ENCODE assay signal across 8 cellular contexts in genomic region chr22:35380537-35381423, GRCh38. TPM values are rescaled to one million over a fixed set of nuclear protein-coding genes. Genes with fewer than 3 reads are reported as not detected.
DNase-seq lines count a peak whose midpoint lies in the region; ATAC-seq and TF ChIP-seq lines count a peak whose summit lies in the region.

HMOX1 (plus strand) TSS chr22:35381096; CDS start chr22:35381174, 78 bp downstream.

- no peak for TF ChIP-seq CTCF in GM12865 (IDR thresholded peaks at IDR 0.05; ENCODE audit: insufficient read depth, low read depth, low read length, missing control alignments)

- peak; percentile 69 for ATAC-seq in HG02642 (IDR thresholded peaks at IDR 0.05; ENCODE audit: poor library complexity, unreplicated experiment)
- ATAC-seq in left lobe of liver, result peak; percentile 83

- DNase-seq in GM12865 (ENCODE audit: low read depth) (peak; percentile 91), NCI-H2227 (lab: John Stamatoyannopoulos, UW; ENCODE audit: unreplicated experiment) (peak; percentile 87), dermis microvascular lymphatic vessel endothelial cell (ENCODE audit: low read depth in 2 of 2) (peak; percentile 66 to 90), left lobe of liver (ENCODE audit: low spot score) (peak; percentile 96), NCI-H2107 treated with DMSO at 0.1 percent for 48 hours (lab: John Stamatoyannopoulos, UW; ENCODE audit: unreplicated experiment) (no peak)
- peak; percentile 7 to 32 for DNase-seq in activated CD4-positive, alpha-beta T cell treated with anti-CD3 and anti-CD28 coated beads, Interleukin-2, amount 50 U/mL, for 24 hours (ENCODE audit: low read depth in 1 of 2, low spot score in 1 of 2)
- DNase-seq in stimulated activated CD4-positive, alpha-beta T cell treated with anti-CD3 and anti-CD28 coated beads, Interleukin-1b, Interleukin-23, amount 100 ng/mL, for 48 hours, result peak; percentile 49

- peak within 1 kb of the TSS; percentile 71 for H3K4me3 ChIP-seq in GM12865 (ENCODE audit: low read depth, low read length)

RNA-seq across cellular contexts. Expression of gene HMOX1, which starts in this region (rescaled TPM):
- total RNA-seq in dermis microvascular lymphatic vessel endothelial cell (57.3 and 104 TPM in 2 replicates), left lobe of liver (35.9 TPM)
